16 cellular contexts compared by ENCODE assay signal in genomic region chr4:144705861-144706590, GRCh38.
A peak's percentile ranks its signal among the peaks of the same experiment; 100 is the strongest.
DNase-seq lines count a peak whose midpoint lies in the region; TF ChIP-seq lines count a peak whose summit lies in the region.
"Had no signal": no experiment of that assay in that cellular context is flagged by ENCODE, and none has a peak within 500 bp of the region (broad histone marks: within the 10 kb centered on the region; RNA-seq: fewer than 3 reads in every experiment).

No MANE protein-coding gene starts in this region.

- H3K14ac ChIP-seq in neuronal stem cell (ENCODE audit: low read length), result no peak overlapping the region

- H2BK120ac ChIP-seq in neuronal stem cell (ENCODE audit: low read depth, low read length), result no peak overlapping the region

- no peak overlapping the region for H3K23ac ChIP-seq in neuronal stem cell (ENCODE audit: low read depth, low read length, poor library complexity)

- no peak overlapping the region for H4K91ac ChIP-seq in neuronal stem cell (ENCODE audit: low read depth, low read length, poor library complexity)

- H4K8ac ChIP-seq in neuronal stem cell (ENCODE audit: low read depth, low read length), result no peak overlapping the region

- no peak overlapping the region for H2BK12ac ChIP-seq in neuronal stem cell (ENCODE audit: low read length)

- H3K4ac ChIP-seq in neuronal stem cell (ENCODE audit: low read length), result no peak overlapping the region

- H2BK5ac ChIP-seq in neuronal stem cell (ENCODE audit: low read length), result no peak overlapping the region

- WGBS in neuronal stem cell (ENCODE audit: extremely low coverage in 2 of 2, insufficient read length in 2 of 2, insufficient replicate concordance in 1 of 2), 2 donors, result no CpG with 5 or more reads among the region's 5 CpGs

- H3K4me1 ChIP-seq in HAP-1, result peaks cover 29% of the 10 kb centered on the region
- peaks cover 98% of the 10 kb centered on the region for H3K4me1 ChIP-seq in SJSA1 (replicated peaks)
- peaks cover 0 to 13% of the 10 kb centered on the region in 2 donors for H3K4me1 ChIP-seq in neuronal stem cell (ENCODE audit: control insufficient read depth in 2 of 2, insufficient read depth in 1 of 2, low read depth in 1 of 2, low read length in 2 of 2)
- H3K4me1 ChIP-seq: BLaER1 treated with 17β-estradiol and CSF1 and Interleukin-3, amounts not matched to agents 10 nM and 100 nM had no signal

- no peak for TF ChIP-seq CTCF in fibroblast of villous mesenchyme (IDR thresholded peaks at IDR 0.05; ENCODE audit: insufficient read depth, low read depth, low read length)

- peak overlapping the region; percentile 72 for H3K27ac ChIP-seq in SJSA1
- H3K27ac ChIP-seq in neuronal stem cell (replicated peaks; ENCODE audit: low read length), result no peak overlapping the region
- H3K27ac ChIP-seq: A549; BLaER1 treated with 17β-estradiol and CSF1 and Interleukin-3, amounts not matched to agents 10 nM and 100 nM had no signal

- no peak overlapping the region for H3K4me3 ChIP-seq in HAP-1
- H3K4me3 ChIP-seq in SJSA1, result no peak overlapping the region
- H3K4me3 ChIP-seq in fibroblast of villous mesenchyme (ENCODE audit: low read depth, low read length), result no peak overlapping the region
- H3K4me3 ChIP-seq in neuronal stem cell (ENCODE audit: low read length in 2 of 2), result no peak overlapping the region
- H3K4me3 ChIP-seq: A549; BLaER1 treated with 17β-estradiol and CSF1 and Interleukin-3, amounts not matched to agents 10 nM and 100 nM; GM23338 had no signal

- no peak overlapping the region for H2AFZ ChIP-seq in neuronal stem cell (ENCODE audit: low read length)
- H2AFZ ChIP-seq: GM23338 had no signal

- no peak overlapping the region for H2AK5ac ChIP-seq in neuronal stem cell (ENCODE audit: low read depth, low read length)

- no peak overlapping the region for H3K4me2 ChIP-seq in neuronal stem cell (ENCODE audit: insufficient read depth, low read length, poor library complexity, severe bottlenecking)
- H3K4me2 ChIP-seq: A549; BLaER1 treated with 17β-estradiol and CSF1 and Interleukin-3, amounts not matched to agents 10 nM and 100 nM; GM23338 had no signal

- H3K9ac ChIP-seq in neuronal stem cell (ENCODE audit: low read depth, low read length, poor library complexity), result no peak overlapping the region
- H3K9ac ChIP-seq: BLaER1 treated with 17β-estradiol and CSF1 and Interleukin-3, amounts not matched to agents 10 nM and 100 nM had no signal

- no peaks in the 10 kb centered on the region for H3K79me1 ChIP-seq in neuronal stem cell (ENCODE audit: low read depth, low read length)

- no peak overlapping the region for H2BK15ac ChIP-seq in neuronal stem cell (ENCODE audit: low read length)

- no peaks in the 10 kb centered on the region for H3K27me3 ChIP-seq in HAP-1 (ENCODE audit: low read depth)
- no peaks in the 10 kb centered on the region for H3K27me3 ChIP-seq in SJSA1 (replicated peaks)
- no peaks in the 10 kb centered on the region for H3K27me3 ChIP-seq in neuronal stem cell (ENCODE audit: control insufficient read depth in 3 of 3, insufficient read depth in 3 of 3, low read depth in 1 of 3, low read length in 3 of 3)
- H3K27me3 ChIP-seq: BLaER1 treated with 17β-estradiol and CSF1 and Interleukin-3, amounts not matched to agents 10 nM and 100 nM had no signal

- H3K36me3 ChIP-seq in HAP-1 (replicated peaks) (no peaks in the 10 kb centered on the region), SJSA1 (0 out of 2 replicates have a peak, but pooled peaks cover 4% of the 10 kb centered on the region), neuronal stem cell (replicated peaks in 1 of 2; ENCODE audit: control insufficient read depth in 2 of 2, insufficient read depth in 2 of 2, low read length in 2 of 2) (no peaks in the 10 kb centered on the region)
- H3K36me3 ChIP-seq: BLaER1 treated with 17β-estradiol and CSF1 and Interleukin-3, amounts not matched to agents 10 nM and 100 nM had no signal

- DNase-seq in HAP-1 (ENCODE audit: low spot score in 2 of 2), result peak; percentile 50 to 99
- peak; percentile 75 to 95 for DNase-seq in SJSA1 (ENCODE audit: low read depth in 1 of 2, low spot score in 2 of 2)
- DNase-seq in fibroblast of villous mesenchyme (ENCODE audit: low read depth), result peak; percentile 28
- DNase-seq in neuronal stem cell (ENCODE audit: low spot score), result peak; percentile 5
- no peak for DNase-seq in NCI-H2029 (lab: John Stamatoyannopoulos, UW)
- DNase-seq in NCI-H1436 treated with DMSO at 0.1 percent for 48 hours (lab: John Stamatoyannopoulos, UW), result no peak
- DNase-seq in foreskin melanocyte, result no peak
- DNase-seq: CD8-positive, alpha-beta memory T cell; KG1; NCI-H1417; NCI-H187 treated with DMSO at 0.1 percent for 48 hours; NCI-H226; NCI-H524 had no signal

- H3K9me3 ChIP-seq in HAP-1 (no peaks in the 10 kb centered on the region), SJSA1 (replicated peaks) (no peaks in the 10 kb centered on the region), neuronal stem cell (replicated peaks in 1 of 2; ENCODE audit: control insufficient read depth in 2 of 2, insufficient read depth in 1 of 2, low read depth in 1 of 2, low read length in 2 of 2) (no peaks in the 10 kb centered on the region)
- H3K9me3 ChIP-seq: A549; BLaER1 treated with 17β-estradiol and CSF1 and Interleukin-3, amounts not matched to agents 10 nM and 100 nM had no signal

- in situ Hi-C loops in HAP-1 (cut with MboI; ENCODE audit: low sequenced_read_pairs), result no loop called here

- H3K18ac ChIP-seq in neuronal stem cell (ENCODE audit: low read length), result no peak overlapping the region

Comparison
In these comparisons a context has a peak if more than half of its experiments do, and no peak if none do; other contexts are left out.
1. DNase-seq: peak in HAP-1 (2 of 2), SJSA1 (2 of 2), fibroblast of villous mesenchyme (single experiment) and neuronal stem cell (single experiment); none in NCI-H2029 (single experiment), NCI-H1436 treated with DMSO at 0.1 percent for 48 hours (single experiment) and foreskin melanocyte (single experiment).